Comparison of ENCODE assay signal across 9 cellular contexts in genomic region chr18:49628993-49629795, GRCh38.
DNase-seq lines count a peak whose midpoint lies in the region; ATAC-seq, FAIRE-seq and TF ChIP-seq lines count a peak whose summit lies in the region.
"Had no signal": no experiment of that assay in that cellular context is flagged by ENCODE, and none has a peak within 500 bp of the region (broad histone marks: within the 10 kb centered on the region; RNA-seq: fewer than 3 reads in every experiment).

No MANE protein-coding gene starts in this region.

- H3K36me3 ChIP-seq in IMR-90 (ENCODE audit: control insufficient read depth, insufficient read depth, low read length) (no peaks in the 10 kb centered on the region), bronchial epithelial cell (ENCODE audit: control insufficient read depth, insufficient read depth, low read length) (no peaks in the 10 kb centered on the region), spleen (no peaks in the 10 kb centered on the region)

- TF ChIP-seq POLR2A in IMR-90 (IDR thresholded peaks at IDR 0.05; ENCODE audit: low read depth, low read length), result no peak
- no peak for TF ChIP-seq POLR2A in spleen (IDR thresholded peaks at IDR 0.05)

- no peak overlapping the region for H2AFZ ChIP-seq in IMR-90 (replicated peaks; ENCODE audit: low read length, poor library complexity)

- 0 out of 2 replicates have a peak, but pooled peaks have one; percentile 11 for TF ChIP-seq CTCF in IMR-90 (conservative IDR thresholded peaks at IDR 0.05; ENCODE audit: low read depth, low read length)
- peak; percentile 34 for TF ChIP-seq CTCF in bronchial epithelial cell (IDR thresholded peaks at IDR 0.05; ENCODE audit: insufficient read depth, low read length, severe bottlenecking)
- no peak for TF ChIP-seq CTCF in spleen (IDR thresholded peaks at IDR 0.05 in 8 of 11, conservative IDR thresholded peaks at IDR 0.05 in 3 of 11)

- dilution Hi-C loops in IMR-90 (cut with HindIII; ENCODE audit: low sequenced_read_pairs, unreplicated experiment), result no loop called here

- in situ Hi-C loops in IMR-90 (cut with MboI; ENCODE audit: low sequenced_read_pairs), result no loop called here

- POLR2A ChIA-PET in IMR-90 (lab: Charles Lee; ENCODE audit: unreplicated experiment), result no interaction called here

- no peak overlapping the region for H3K23ac ChIP-seq in IMR-90 (ENCODE audit: low read depth, low read length)

- H3K27me3 ChIP-seq in IMR-90 (ENCODE audit: control insufficient read depth, insufficient read depth, low read length), result peaks cover 47% of the 10 kb centered on the region
- no peaks in the 10 kb centered on the region for H3K27me3 ChIP-seq in bronchial epithelial cell (ENCODE audit: control insufficient read depth, insufficient read depth, low read length)
- peaks cover 0 to 71% (median 5%) of the 10 kb centered on the region in 7 donors for H3K27me3 ChIP-seq in spleen (replicated peaks in 1 of 7)

- CTCF ChIA-PET in IMR-90 (lab: Yijun Ruan, JAX), result interaction anchor here (1.0 kb wide), 1 partner anchor 62 kb away, joined by 6 read pairs; no protein-coding TSS in a partner anchor

- H2BK5ac ChIP-seq in IMR-90 (ENCODE audit: low read depth, low read length, poor library complexity, severe bottlenecking), result no peak overlapping the region

- WGBS in IMR-90 (ENCODE audit: extremely low coverage in 2 of 2, insufficient read length in 1 of 2), 2 experiments, result 55% methylated on average over 3 of the region's 15 CpGs; no CpG with 5 or more reads in 1 of the 2 experiments
- 81 to 88% (median 83%) methylated on average over 14 to 15 of the region's 15 CpGs for WGBS in spleen, 5 donors

- no peak for ATAC-seq in IMR-90 (ENCODE audit: low read depth)
- peak; percentile 67 for ATAC-seq in left lobe of liver
- no peak for ATAC-seq in HG03342 (IDR thresholded peaks at IDR 0.05; ENCODE audit: unreplicated experiment)

- H3K9me1 ChIP-seq in IMR-90 (ENCODE audit: insufficient read depth, low read length), result peaks cover 5% of the 10 kb centered on the region; the same call in 1 of the 2 replicates

- no peak overlapping the region for H3K56ac ChIP-seq in IMR-90 (ENCODE audit: extremely low read depth, insufficient read depth, low read length)

- H3K14ac ChIP-seq in IMR-90 (replicated peaks; ENCODE audit: low read depth, low read length), result no peak overlapping the region

- no peaks in the 10 kb centered on the region for H3K9me3 ChIP-seq in IMR-90 (ENCODE audit: control insufficient read depth, insufficient read depth, low read length)
- H3K9me3 ChIP-seq in spleen, result no peaks in the 10 kb centered on the region

- no peak overlapping the region for H2BK120ac ChIP-seq in IMR-90 (ENCODE audit: low read depth, low read length)

- TF ChIP-seq RAD21 in IMR-90 (IDR thresholded peaks at IDR 0.05; ENCODE audit: low read length), result no peak

- H2BK20ac ChIP-seq in IMR-90 (ENCODE audit: low read depth, low read length), result no peak overlapping the region

- H3K18ac ChIP-seq in IMR-90 (ENCODE audit: low read depth, low read length), result no peak overlapping the region

- H4K20me1 ChIP-seq in IMR-90 (ENCODE audit: insufficient read depth, low read length), result peaks cover 3% of the 10 kb centered on the region

- no peak overlapping the region for H2AK9ac ChIP-seq in IMR-90 (replicated peaks; ENCODE audit: low read depth, low read length, poor library complexity)

- H3K4me1 ChIP-seq in IMR-90 (ENCODE audit: control insufficient read depth, insufficient read depth, low read length) (peaks cover 6% of the 10 kb centered on the region; the same call in 1 of the 2 replicates), spleen (no peaks in the 10 kb centered on the region)

- H3K79me1 ChIP-seq in IMR-90 (ENCODE audit: low read depth in 1 of 2, low read length in 2 of 2), result no peaks in the 10 kb centered on the region

- H2BK15ac ChIP-seq in IMR-90 (ENCODE audit: low read depth, low read length), result no peak overlapping the region

- H4K8ac ChIP-seq in IMR-90 (ENCODE audit: low read depth in 2 of 2, low read length in 2 of 2), result no peak overlapping the region

- H3K27ac ChIP-seq in IMR-90 (ENCODE audit: insufficient read depth, low read length), result no peak overlapping the region
- H3K27ac ChIP-seq in substantia nigra (ENCODE audit: low read depth, low read length, poor library complexity, severe bottlenecking), result no peak overlapping the region
- no peak overlapping the region for H3K27ac ChIP-seq in spleen

- H3K4me2 ChIP-seq in IMR-90 (ENCODE audit: low read depth, low read length), result no peak overlapping the region

- H2AK5ac ChIP-seq in IMR-90 (ENCODE audit: low read depth, low read length), result no peak overlapping the region

- no peak overlapping the region for H3K9ac ChIP-seq in IMR-90 (ENCODE audit: low read depth, low read length)

- DNase-seq in IMR-90 (no peak), bronchial epithelial cell (ENCODE audit: low read depth) (no peak), left lobe of liver (ENCODE audit: low spot score) (peak; percentile 90), substantia nigra (lab: John Stamatoyannopoulos, UW) (peak in 39 of 49 donors; percentile 11 to 79 (median 43)), spleen (no peak), NCI-H1105 (lab: John Stamatoyannopoulos, UW) (no peak)
- DNase-seq: NCI-H2029; stimulated activated CD4-positive, alpha-beta T cell treated with anti-CD3 and anti-CD28 coated beads, Interleukin-4, amount 100 ng/mL, for 1 hour had no signal

- no TSS peak for BruUV-seq in IMR-90 (replicated peaks; lab: Mats Ljungman, UMichigan)

- no peak overlapping the region for H4K5ac ChIP-seq in IMR-90 (ENCODE audit: low read depth, low read length)

- no peak for FAIRE-seq in bronchial epithelial cell (lab: Jason Lieb, UNC)

- H3K4ac ChIP-seq in IMR-90 (ENCODE audit: low read depth, low read length), result no peak overlapping the region

- no peak overlapping the region for H4K91ac ChIP-seq in IMR-90 (ENCODE audit: insufficient read depth, low read depth, low read length)

- H3K4me3 ChIP-seq in IMR-90 (ENCODE audit: insufficient read depth, low read depth, low read length), result no peak overlapping the region
- no peak overlapping the region for H3K4me3 ChIP-seq in bronchial epithelial cell (ENCODE audit: low read depth, low read length)
- H3K4me3 ChIP-seq in spleen, result no peak overlapping the region

- intact Hi-C loops in IMR-90 (cut with micrococcal nuclease) (no loop called here), spleen (cut with DNase I; ENCODE audit: low total_unique reads) (no loop called here)

TF ChIP-seq in IMR-90, 13 proteins besides CTCF, POLR2A, EP300 and RAD21:
- no peak for TF ChIP-seq NFE2L2 (IDR thresholded peaks at IDR 0.05; ENCODE audit: low read depth, low read length)
- no peak for TF ChIP-seq MAFK (IDR thresholded peaks at IDR 0.05; ENCODE audit: low read depth, low read length)
- TF ChIP-seq MXI1 (IDR thresholded peaks at IDR 0.05; ENCODE audit: borderline replicate concordance, low read depth, low read length), result no peak
- TF ChIP-seq FOS (IDR thresholded peaks at IDR 0.05; ENCODE audit: low read depth, low read length), result no peak
- no peak for TF ChIP-seq USF2 (IDR thresholded peaks at IDR 0.05; ENCODE audit: low read depth, low read length)
- TF ChIP-seq CEBPB (IDR thresholded peaks at IDR 0.05; ENCODE audit: low read depth, low read length), result no peak
- TF ChIP-seq RCOR1 (IDR thresholded peaks at IDR 0.05; ENCODE audit: insufficient replicate concordance, low read length), result no peak
- no peak for TF ChIP-seq BHLHE40 (IDR thresholded peaks at IDR 0.05; ENCODE audit: low read depth, low read length)
- no peak for TF ChIP-seq SMC3 (IDR thresholded peaks at IDR 0.05; ENCODE audit: low read depth, low read length)
- TF ChIP-seq ELK1 (IDR thresholded peaks at IDR 0.05; ENCODE audit: borderline replicate concordance, low read depth, low read length), result no peak

Comparison
In these comparisons a context has a peak if more than half of its experiments do, and no peak if none do; other contexts are left out.
1. DNase-seq: peak in left lobe of liver (single experiment) and substantia nigra (39 of 49); none in IMR-90 (single experiment), bronchial epithelial cell (single experiment), spleen (single experiment) and NCI-H1105 (single experiment).
2. CTCF ChIP-seq: peak in IMR-90 (single experiment) and bronchial epithelial cell (single experiment); none in spleen (0 of 11).